32 cellular contexts compared by ENCODE assay signal in genomic region chr12:13777374-13777773, GRCh38.
"Had no signal": no experiment of that assay in that cellular context is flagged by ENCODE, and none has a peak within 500 bp of the region (broad histone marks: within the 10 kb centered on the region; RNA-seq: fewer than 3 reads in every experiment).

No MANE protein-coding gene starts in this region.

- H3K9me3 ChIP-seq: body of pancreas, esophagus squamous epithelium, gastroesophageal sphincter had no signal

- H3K27ac Mint-ChIP-seq: activated CD4-positive, alpha-beta memory T cell treated with anti-CD3 and anti-CD28 coated beads, Interleukin-2, amount 10 ng/mL, durations not matched to agents 7 days and 5 days; activated CD4-positive, alpha-beta T cell treated with anti-CD3 and anti-CD28 coated beads, Interleukin-2, amount 10 ng/mL, durations not matched to agents 7 days and 5 days; activated naive CD8-positive, alpha-beta T cell; activated T-cell treated with anti-CD3 and anti-CD28 coated beads, Interleukin-2, amount 50 U/mL, for 24 hours; activated T-cell treated with anti-CD3 and anti-CD28 coated beads, Interleukin-2, amount 50 U/mL, for 72 hours; effector memory CD8-positive, alpha-beta T cell; T-helper 17 cell; T-helper 2 cell treated with Interferon-gamma antibody and Interleukin-4, amounts not matched to agents 5 μg/mL and 100 μg/mL, for 36 hours had no signal

- H3K4me1 Mint-ChIP-seq: activated CD4-positive, alpha-beta memory T cell treated with anti-CD3 and anti-CD28 coated beads, Interleukin-2, amount 10 ng/mL, durations not matched to agents 7 days and 5 days; activated CD4-positive, alpha-beta T cell treated with anti-CD3 and anti-CD28 coated beads, Interleukin-2, amount 10 ng/mL, durations not matched to agents 7 days and 5 days; T-helper 17 cell had no signal

- H3K9me3 Mint-ChIP-seq: activated CD4-positive, alpha-beta memory T cell treated with anti-CD3 and anti-CD28 coated beads, Interleukin-2, amount 10 ng/mL, durations not matched to agents 7 days and 5 days; activated CD4-positive, alpha-beta T cell treated with anti-CD3 and anti-CD28 coated beads, Interleukin-2, amount 10 ng/mL, durations not matched to agents 7 days and 5 days; activated T-cell treated with anti-CD3 and anti-CD28 coated beads, Interleukin-2, amount 50 U/mL, for 24 hours; activated T-cell treated with anti-CD3 and anti-CD28 coated beads, Interleukin-2, amount 50 U/mL, for 72 hours; T-helper 2 cell treated with Interferon-gamma antibody and Interleukin-4, amounts not matched to agents 5 μg/mL and 100 μg/mL, for 36 hours had no signal

- H3K4me1 ChIP-seq: body of pancreas, esophagus squamous epithelium, gastroesophageal sphincter had no signal

- H3K27ac ChIP-seq: body of pancreas, epithelial cell of prostate, esophagus squamous epithelium, gastroesophageal sphincter had no signal

- H3K27me3 ChIP-seq: body of pancreas, esophagus squamous epithelium, gastroesophageal sphincter had no signal

- FAIRE-seq: colon, endometrium, endothelial cell of umbilical vein had no signal

- H3K27me3 Mint-ChIP-seq: activated CD4-positive, alpha-beta memory T cell treated with anti-CD3 and anti-CD28 coated beads, Interleukin-2, amount 10 ng/mL, durations not matched to agents 7 days and 5 days; activated CD4-positive, alpha-beta T cell treated with anti-CD3 and anti-CD28 coated beads, Interleukin-2, amount 10 ng/mL, durations not matched to agents 7 days and 5 days; effector memory CD8-positive, alpha-beta T cell had no signal

- H3K4me3 Mint-ChIP-seq: activated CD4-positive, alpha-beta memory T cell treated with anti-CD3 and anti-CD28 coated beads, Interleukin-2, amount 10 ng/mL, durations not matched to agents 7 days and 5 days; activated CD4-positive, alpha-beta T cell treated with anti-CD3 and anti-CD28 coated beads, Interleukin-2, amount 10 ng/mL, durations not matched to agents 7 days and 5 days; activated naive CD8-positive, alpha-beta T cell; activated T-cell treated with anti-CD3 and anti-CD28 coated beads, Interleukin-2, amount 50 U/mL, for 24 hours; activated T-cell treated with anti-CD3 and anti-CD28 coated beads, Interleukin-2, amount 50 U/mL, for 72 hours; effector memory CD8-positive, alpha-beta T cell; T-helper 17 cell; T-helper 2 cell treated with Interferon-gamma antibody and Interleukin-4, amounts not matched to agents 5 μg/mL and 100 μg/mL, for 36 hours had no signal

- H3K4me3 ChIP-seq: body of pancreas, esophagus squamous epithelium, gastroesophageal sphincter had no signal

- H3K36me3 ChIP-seq: esophagus squamous epithelium, gastroesophageal sphincter had no signal

- DNase-seq: activated CD4-positive, alpha-beta memory T cell treated with anti-CD3 and anti-CD28 coated beads, Interleukin-2, amount 10 ng/mL, durations not matched to agents 7 days and 5 days; activated CD4-positive, alpha-beta T cell treated with anti-CD3 and anti-CD28 coated beads for 1 hour; activated CD4-positive, alpha-beta T cell treated with anti-CD3 and anti-CD28 coated beads for 4 hours; activated CD4-positive, alpha-beta T cell treated with anti-CD3 and anti-CD28 coated beads, Interleukin-2, amount 10 ng/mL, durations not matched to agents 7 days and 5 days; activated CD4-positive, alpha-beta T cell treated with anti-CD3 and anti-CD28 coated beads, Interleukin-2, amount 50 U/mL, for 4 hours; activated CD8-positive, alpha-beta memory T cell treated with anti-CD3 and anti-CD28 coated beads, Interleukin-2, amount 50 U/mL, for 48 hours; activated gamma-delta T cell; activated naive CD4-positive, alpha-beta T cell treated with anti-CD3 and anti-CD28 coated beads, Interleukin-2, amount 50 U/mL, for 16 hours; activated naive CD4-positive, alpha-beta T cell treated with Interleukin-2 at 50 U/mL for 16 hours; activated T-cell treated with anti-CD3 and anti-CD28 coated beads for 4 hours; activated T-cell treated with anti-CD3 and anti-CD28 coated beads, Interleukin-2, amount 50 U/mL, for 24 hours; activated T-cell treated with anti-CD3 and anti-CD28 coated beads, Interleukin-2, amount 50 U/mL, for 72 hours; amniotic stem cell; anterior cingulate cortex; body of pancreas; caudate nucleus; cortex of kidney; dermis blood vessel endothelial cell; effector CD4-positive, alpha-beta T cell; effector memory CD8-positive, alpha-beta T cell; esophagus squamous epithelium; foreskin melanocyte; T-helper 1 cell; T-helper 17 cell; T1000 had no signal

- H3K36me3 Mint-ChIP-seq: activated naive CD8-positive, alpha-beta T cell had no signal

- ATAC-seq: activated T-cell treated with anti-CD3 and anti-CD28 coated beads, Interleukin-2, amount 50 U/mL, for 72 hours; body of pancreas; effector memory CD8-positive, alpha-beta T cell; gastroesophageal sphincter; T-helper 17 cell had no signal
